ENCODE assay signal across 17 cellular contexts in the genomic region with DNA sequence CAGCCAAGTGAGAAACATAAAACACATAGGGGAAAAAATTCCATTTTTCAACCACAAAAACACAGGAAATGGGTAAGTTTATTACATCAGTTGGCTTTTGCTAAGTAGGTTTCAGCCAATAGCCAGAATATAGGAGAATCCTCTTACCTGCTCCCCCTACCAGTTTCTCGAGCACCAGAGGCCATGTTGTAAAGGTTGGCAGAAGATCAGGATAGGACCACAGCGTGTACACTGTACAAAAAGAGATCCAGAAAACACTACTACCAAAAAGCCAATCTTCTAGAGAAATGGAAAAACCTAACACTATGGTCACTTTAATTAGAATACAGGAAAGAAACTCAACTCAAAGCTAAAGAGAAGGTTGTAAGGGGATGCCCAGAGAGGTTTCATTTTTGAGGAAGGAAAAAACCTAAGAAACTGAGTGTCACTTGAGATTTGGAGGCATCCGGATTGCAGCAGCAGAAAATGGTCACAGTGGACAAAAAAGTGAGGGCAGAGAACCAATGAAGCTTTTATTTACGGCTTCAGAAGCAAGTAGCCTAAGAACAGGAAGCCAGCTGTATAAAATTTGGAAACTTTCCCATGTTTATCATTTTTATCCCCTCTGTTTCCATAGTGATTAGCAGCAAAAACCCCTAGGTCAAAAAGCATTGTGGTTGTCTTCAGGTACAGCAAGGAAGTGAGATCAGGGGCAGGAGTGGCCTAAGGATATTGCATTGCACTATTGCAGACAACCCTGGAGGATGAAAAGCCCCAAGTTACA. TPM values are rescaled to one million over a fixed set of nuclear protein-coding genes. Genes with fewer than 3 reads are reported as not detected.
DNase-seq lines count a peak whose midpoint lies in the region; ATAC-seq, FAIRE-seq and TF ChIP-seq lines count a peak whose summit lies in the region.
"Had no signal": no experiment of that assay in that cellular context is flagged by ENCODE, and none has a peak within 500 bp of the region (broad histone marks: within the 10 kb centered on the region; RNA-seq: fewer than 3 reads in every experiment).

No MANE protein-coding gene starts in this region.

- no peaks in the 10 kb centered on the region for H3K9me3 ChIP-seq in CD4-positive, alpha-beta memory T cell (ENCODE audit: control insufficient read depth in 1 of 2, low read length in 2 of 2)
- H3K9me3 ChIP-seq in Loucy (ENCODE audit: insufficient read depth, low read depth, low read length) (no peaks in the 10 kb centered on the region), endothelial cell of umbilical vein (replicated peaks; ENCODE audit: control insufficient read depth, insufficient read depth, low read length) (no peaks in the 10 kb centered on the region), small intestine (ENCODE audit: control insufficient read depth, low read depth) (no peaks in the 10 kb centered on the region), colonic mucosa (no peaks in the 10 kb centered on the region)
- H3K9me3 ChIP-seq: Caco-2, tibial artery had no signal

- no peak overlapping the region for H3K27ac ChIP-seq in CD4-positive, alpha-beta memory T cell (ENCODE audit: low read depth, low read length)
- no peak overlapping the region for H3K27ac ChIP-seq in endothelial cell of umbilical vein (ENCODE audit: insufficient read depth, low read depth, low read length)
- no peak overlapping the region for H3K27ac ChIP-seq in small intestine (ENCODE audit: low read depth in 1 of 2, low read length in 1 of 2)
- no peak overlapping the region for H3K27ac ChIP-seq in colonic mucosa
- H3K27ac ChIP-seq: neural progenitor cell, PC-9, tibial artery had no signal

- H3K27me3 Mint-ChIP-seq in CD4-positive, alpha-beta memory T cell, result no peaks in the 10 kb centered on the region
- H3K27me3 Mint-ChIP-seq: T-cell had no signal

- no peaks in the 10 kb centered on the region for H3F3A ChIP-seq in Loucy (ENCODE audit: low read depth)

- CTCF ChIA-PET in CD4-positive, alpha-beta memory T cell (lab: Charles Lee; ENCODE audit: partially characterized antibody), result interaction anchor here (0.6 to 5.0 kb wide), 14 partner anchors 9 to 974 kb away, joined by 3 to 30 read pairs (median 4); partner anchors contain the start of genes DYRK3 and IKBKE
- CTCF ChIA-PET in endothelial cell of umbilical vein (lab: Charles Lee), result interaction anchor here (1.0 to 5.1 kb wide), 8 partner anchors 18 to 303 kb away, joined by 3 to 70 read pairs (median 4); no protein-coding TSS in a partner anchor

- dilution Hi-C loops in endothelial cell of umbilical vein (cut with MboI; ENCODE audit: extremely low pct_ligation_motif_present, low sequenced_read_pairs), result no loop called here

- H3K9me3 Mint-ChIP-seq in CD4-positive, alpha-beta memory T cell, result no peaks in the 10 kb centered on the region
- H3K9me3 Mint-ChIP-seq: neural progenitor cell, T-cell had no signal

- TF ChIP-seq CTCF in Loucy (conservative IDR thresholded peaks at IDR 0.05; ENCODE audit: low read length) (no peak), endothelial cell of umbilical vein (IDR thresholded peaks at IDR 0.05; ENCODE audit: extremely low read depth in 1 of 2, insufficient read depth in 1 of 2, low read depth in 1 of 2, low read length in 2 of 2) (no peak), colonic mucosa (IDR thresholded peaks at IDR 0.05) (no peak)

- no TSS peak for BruUV-seq in endothelial cell of umbilical vein (replicated peaks; lab: Mats Ljungman, UMichigan)

- H4K20me1 ChIP-seq in Loucy (ENCODE audit: insufficient read depth, low read length, poor library complexity, severe bottlenecking) (no peaks in the 10 kb centered on the region), endothelial cell of umbilical vein (replicated peaks; ENCODE audit: control insufficient read depth, extremely low read depth, insufficient read depth, low read length) (no peaks in the 10 kb centered on the region)

- TF ChIP-seq POLR2A in GM12892 (IDR thresholded peaks at IDR 0.05; ENCODE audit: low read depth, low read length), result no peak
- no peak for TF ChIP-seq POLR2A in endothelial cell of umbilical vein (IDR thresholded peaks at IDR 0.05; ENCODE audit: low read depth, low read length)

- H3K4me3 Mint-ChIP-seq in CD4-positive, alpha-beta memory T cell, result peak overlapping the region in 2 of 8 donors; percentile 28 to 38
- H3K4me3 Mint-ChIP-seq: T-cell had no signal

- H3K79me2 ChIP-seq in Loucy (ENCODE audit: insufficient read depth, low read length) (peaks cover 14% of the 10 kb centered on the region), endothelial cell of umbilical vein (ENCODE audit: control insufficient read depth, insufficient read depth, low read length) (peaks cover 12% of the 10 kb centered on the region)

- intact Hi-C loops in CD4-positive, alpha-beta memory T cell (cut with micrococcal nuclease), result no loop called here
- intact Hi-C loops in endothelial cell of umbilical vein (cut with micrococcal nuclease) (no loop called here), colonic mucosa (cut with DNase I) (no loop called here)

- DNase-seq in CD4-positive, alpha-beta memory T cell, result no peak
- DNase-seq in GM12892 (ENCODE audit: insufficient read length) (no peak), endothelial cell of umbilical vein (ENCODE audit: low read depth, low spot score) (peak; percentile 84), NCI-H774 (lab: John Stamatoyannopoulos, UW) (no peak), small intestine (no peak), colonic mucosa (no peak)
- DNase-seq: Caco-2, head of caudate nucleus, left colon, MM.1S, NCI-H2171, PC-9, T-cell, tibial artery had no signal

- no peak overlapping the region for H3K4me3 ChIP-seq in CD4-positive, alpha-beta memory T cell (ENCODE audit: low read length in 2 of 2)
- H3K4me3 ChIP-seq in Loucy (ENCODE audit: low read length, poor library complexity, severe bottlenecking), result no peak overlapping the region
- no peak overlapping the region for H3K4me3 ChIP-seq in endothelial cell of umbilical vein (replicated peaks in 1 of 3; ENCODE audit: insufficient read depth in 1 of 3, low read depth in 1 of 3, low read length in 3 of 3)
- no peak overlapping the region for H3K4me3 ChIP-seq in small intestine (ENCODE audit: low read depth in 1 of 2, low read length in 2 of 2)
- H3K4me3 ChIP-seq in colonic mucosa, result no peak overlapping the region
- H3K4me3 ChIP-seq: neural progenitor cell, PC-9, tibial artery had no signal

- peaks cover 40 to 58% of the 10 kb centered on the region in 2 donors for H3K36me3 Mint-ChIP-seq in CD4-positive, alpha-beta memory T cell

- H3K4me1 ChIP-seq in CD4-positive, alpha-beta memory T cell (ENCODE audit: insufficient read depth, low read length), result peaks cover 12% of the 10 kb centered on the region
- H3K4me1 ChIP-seq in Loucy (ENCODE audit: insufficient read depth, low read length, poor library complexity, severe bottlenecking), result peaks cover 16% of the 10 kb centered on the region
- peaks cover 7% of the 10 kb centered on the region for H3K4me1 ChIP-seq in endothelial cell of umbilical vein (ENCODE audit: control insufficient read depth, extremely low read depth, insufficient read depth, low read length)
- peaks cover 2 to 3% of the 10 kb centered on the region in 2 donors for H3K4me1 ChIP-seq in small intestine (ENCODE audit: control insufficient read depth in 2 of 2, insufficient read depth in 1 of 2, low read depth in 1 of 2, low read length in 1 of 2)
- H3K4me1 ChIP-seq in colonic mucosa, result no peaks in the 10 kb centered on the region
- H3K4me1 ChIP-seq: Caco-2 had no signal

- no peaks in the 10 kb centered on the region for H3K27me3 ChIP-seq in CD4-positive, alpha-beta memory T cell (ENCODE audit: insufficient read depth, low read length)
- H3K27me3 ChIP-seq in Loucy (ENCODE audit: insufficient read depth, low read length, poor library complexity, severe bottlenecking) (no peaks in the 10 kb centered on the region), endothelial cell of umbilical vein (ENCODE audit: control insufficient read depth in 2 of 2, insufficient read depth in 2 of 2, low read length in 2 of 2) (no peaks in the 10 kb centered on the region), small intestine (ENCODE audit: control insufficient read depth in 2 of 2, insufficient read depth in 2 of 2, low read length in 2 of 2) (no peaks in the 10 kb centered on the region), colonic mucosa (no peaks in the 10 kb centered on the region)
- H3K27me3 ChIP-seq: neural progenitor cell, tibial artery had no signal

- H3K4me1 Mint-ChIP-seq in CD4-positive, alpha-beta memory T cell, result peaks cover 12 to 34% (median 21%) of the 10 kb centered on the region in 4 donors

- WGBS in small intestine, 3 donors, result 51 to 63% (median 61%) methylated on average over 4 of the region's 4 CpGs

- POLR2A ChIA-PET in CD4-positive, alpha-beta memory T cell (lab: Charles Lee; ENCODE audit: partially characterized antibody), result interaction anchor here (1.0 to 1.2 kb wide), 2 partner anchors 29 to 53 kb away, joined by 3 read pairs; no protein-coding TSS in a partner anchor
- POLR2A ChIA-PET in endothelial cell of umbilical vein (lab: Charles Lee), result interaction anchor here (2.4 kb wide), 1 partner anchor 26 kb away, joined by 5 read pairs; the partner anchor contains the start of gene DYRK3

- H2AFZ ChIP-seq in Loucy (ENCODE audit: low read length) (no peak overlapping the region), endothelial cell of umbilical vein (ENCODE audit: low read depth, low read length) (no peak overlapping the region)
- H2AFZ ChIP-seq: neural progenitor cell, PC-9 had no signal

- peak overlapping the region in 4 of 7 donors; percentile 7 to 72 (median 37) for H3K27ac Mint-ChIP-seq in CD4-positive, alpha-beta memory T cell
- H3K27ac Mint-ChIP-seq: neural progenitor cell had no signal

- H3K36me3 ChIP-seq in CD4-positive, alpha-beta memory T cell (ENCODE audit: insufficient read depth, low read length), result peaks cover 32% of the 10 kb centered on the region
- H3K36me3 ChIP-seq in Loucy (ENCODE audit: insufficient read depth, low read length), result no peaks in the 10 kb centered on the region; the same call in 1 of the 2 replicates
- H3K36me3 ChIP-seq in endothelial cell of umbilical vein (ENCODE audit: control insufficient read depth in 2 of 2, extremely low read depth in 1 of 2, insufficient read depth in 2 of 2, low read length in 2 of 2), result no peaks in the 10 kb centered on the region
- H3K36me3 ChIP-seq in small intestine (ENCODE audit: control insufficient read depth in 2 of 2, insufficient read depth in 2 of 2, low read length in 2 of 2), result peaks cover 0 to 2% of the 10 kb centered on the region in 2 donors
- no peaks in the 10 kb centered on the region for H3K36me3 ChIP-seq in colonic mucosa
- H3K36me3 ChIP-seq: neural progenitor cell had no signal

- no peaks in the 10 kb centered on the region for H3K9me1 ChIP-seq in endothelial cell of umbilical vein (replicated peaks; ENCODE audit: control insufficient read depth, extremely low read depth, insufficient read depth, low read length)

- no peak for ATAC-seq in GM18873 (IDR thresholded peaks at IDR 0.05; ENCODE audit: low FRiP score, unreplicated experiment)
- ATAC-seq: left colon, T-cell had no signal

- H3K4me2 ChIP-seq in Loucy (ENCODE audit: low read depth, low read length, poor library complexity, severe bottlenecking) (peak overlapping the region; percentile 20), endothelial cell of umbilical vein (ENCODE audit: insufficient read depth, low read length) (no peak overlapping the region)
- H3K4me2 ChIP-seq: neural progenitor cell, PC-9 had no signal

- no peaks in the 10 kb centered on the region for H3K9me2 ChIP-seq in Loucy (replicated peaks; ENCODE audit: low read depth, low read length)

- FAIRE-seq in GM12892 (lab: Jason Lieb, UNC) (peak; percentile 81), endothelial cell of umbilical vein (lab: Jason Lieb, UNC) (no peak), small intestine (lab: Jason Lieb, UNC) (no peak)

- H3K9ac ChIP-seq in Loucy (ENCODE audit: low read depth, low read length, poor library complexity, severe bottlenecking) (no peak overlapping the region), endothelial cell of umbilical vein (replicated peaks; ENCODE audit: extremely low read depth, insufficient read depth, low read length) (no peak overlapping the region), colonic mucosa (ENCODE audit: low read depth in 2 of 2, low read length in 2 of 2) (no peak overlapping the region)
- H3K9ac ChIP-seq: neural progenitor cell had no signal

RNA-seq across cellular contexts. Expression of gene EIF2D, which starts 2.9 kb away (rescaled TPM):
- total RNA-seq in CD4-positive, alpha-beta memory T cell, result 10 to 100 TPM; 53.5 to 54.5 TPM
- 10 to 100 TPM; 33.5 to 38.9 TPM for polyA plus RNA-seq in CD4-positive, alpha-beta memory T cell
- polyA plus RNA-seq in GM12892 (2012; ENCODE audit: missing spikeins), result 81.9 TPM
- 47.6 and 48.0 TPM in 2 replicates for total RNA-seq in endothelial cell of umbilical vein
- polyA plus RNA-seq in endothelial cell of umbilical vein, result 48.1 and 54.1 TPM in 2 replicates
- 77.9 and 80.3 TPM in 2 replicates for polyA plus RNA-seq in endothelial cell of umbilical vein (2011; cell fraction: cytosol; rRNA removed)
- polyA plus RNA-seq in endothelial cell of umbilical vein (2011; cell fraction: nucleus; rRNA removed), result 87.2 and 92.0 TPM in 2 replicates
- 39.3 and 39.5 TPM in 2 replicates for polyA plus RNA-seq in endothelial cell of umbilical vein (2012)
- 44.8 and 59.8 TPM in 2 replicates for polyA minus RNA-seq in endothelial cell of umbilical vein
- polyA minus RNA-seq in endothelial cell of umbilical vein (2011; cell fraction: cytosol; rRNA and poly(A)+ RNA removed), result 32.8 TPM
- polyA minus RNA-seq in endothelial cell of umbilical vein (2011; cell fraction: nucleus; rRNA and poly(A)+ RNA removed), result 24.3 and 31.4 TPM in 2 replicates
- 10 to 100 TPM; 21.6 to 40.8 (median 22.6) TPM for polyA plus RNA-seq in small intestine
- total RNA-seq in colonic mucosa, result 10 to 100 TPM; 39.2 to 45.0 TPM

RNA-seq across cellular contexts. Expression of gene DYRK3, which starts 25.9 kb away (rescaled TPM):
- total RNA-seq in CD4-positive, alpha-beta memory T cell, result 1 to 10 TPM in 1 of 2 experiments, under 1 TPM in 1; 0.78 to 1.2 TPM
- polyA plus RNA-seq in CD4-positive, alpha-beta memory T cell, result under 1 TPM in 1 of 2 donors, not detected in 1; 0.22 TPM
- 6.0 TPM for polyA plus RNA-seq in GM12892 (2012; ENCODE audit: missing spikeins)
- 7.4 and 10.9 TPM in 2 replicates for total RNA-seq in endothelial cell of umbilical vein
- 2.9 and 3.4 TPM in 2 replicates for polyA plus RNA-seq in endothelial cell of umbilical vein
- polyA plus RNA-seq in endothelial cell of umbilical vein (2011; cell fraction: cytosol; rRNA removed), result 3.3 and 3.5 TPM in 2 replicates
- polyA plus RNA-seq in endothelial cell of umbilical vein (2011; cell fraction: nucleus; rRNA removed), result 3.0 and 3.2 TPM in 2 replicates
- 7.2 and 8.8 TPM in 2 replicates for polyA plus RNA-seq in endothelial cell of umbilical vein (2012)
- 6.0 and 6.5 TPM in 2 replicates for polyA minus RNA-seq in endothelial cell of umbilical vein
- polyA minus RNA-seq in endothelial cell of umbilical vein (2011; cell fraction: cytosol; rRNA and poly(A)+ RNA removed), result 15.0 TPM
- 3.1 and 3.9 TPM in 2 replicates for polyA minus RNA-seq in endothelial cell of umbilical vein (2011; cell fraction: nucleus; rRNA and poly(A)+ RNA removed)
- 1 to 10 TPM in 1 of 3 donors, under 1 TPM in 2; 0.45 to 1.7 (median 0.54) TPM for polyA plus RNA-seq in small intestine
- 1 to 10 TPM in 1 of 2 donors, under 1 TPM in 1; 0.86 to 1.9 TPM for total RNA-seq in colonic mucosa
- total RNA-seq: Caco-2 had no signal
